Comparison of ENCODE assay signal across 16 cellular contexts in genomic region chr17:80904036-80904435, GRCh38.
DNase-seq lines count a peak whose midpoint lies in the region; TF ChIP-seq lines count a peak whose summit lies in the region.
"Had no signal": no experiment of that assay in that cellular context is flagged by ENCODE, and none has a peak within 500 bp of the region (broad histone marks: within the 10 kb centered on the region; RNA-seq: fewer than 3 reads in every experiment).

No MANE protein-coding gene starts in this region.

- H3K14ac ChIP-seq in neuronal stem cell (ENCODE audit: low read length), result no peak overlapping the region

- H2BK15ac ChIP-seq in neuronal stem cell (ENCODE audit: low read length), result no peak overlapping the region

- no peak overlapping the region for H2AK5ac ChIP-seq in neuronal stem cell (ENCODE audit: low read depth, low read length)

- H3K36me3 ChIP-seq in BLaER1, result peaks cover 57% of the 10 kb centered on the region
- H3K36me3 ChIP-seq in BLaER1 treated with 17β-estradiol and CSF1 and Interleukin-3, amounts not matched to agents 10 nM and 100 nM, result peaks cover 21 to 71% (median 48%) of the 10 kb centered on the region in 11 experiments; a peak in 21 of 22 replicates
- H3K36me3 ChIP-seq in endodermal cell (ENCODE audit: control insufficient read depth, insufficient read depth, low read length), result peaks cover 10% of the 10 kb centered on the region
- H3K36me3 ChIP-seq in neuronal stem cell (replicated peaks in 1 of 2; ENCODE audit: control insufficient read depth in 2 of 2, insufficient read depth in 2 of 2, low read length in 2 of 2), result peaks cover 13 to 38% of the 10 kb centered on the region in 2 donors

- H3K79me1 ChIP-seq in neuronal stem cell (ENCODE audit: low read depth, low read length), result no peaks in the 10 kb centered on the region

- H3K4ac ChIP-seq in neuronal stem cell (ENCODE audit: low read length), result no peak overlapping the region

- H3K27me3 Mint-ChIP-seq in endodermal cell (ENCODE audit: insufficient read depth), result no peaks in the 10 kb centered on the region

- H3K27me3 ChIP-seq in BLaER1 (peaks cover 39% of the 10 kb centered on the region), endodermal cell (ENCODE audit: control insufficient read depth, insufficient read depth, low read length, poor library complexity, severe bottlenecking) (no peaks in the 10 kb centered on the region), neuronal stem cell (ENCODE audit: control insufficient read depth in 3 of 3, insufficient read depth in 3 of 3, low read depth in 1 of 3, low read length in 3 of 3) (peaks cover 0 to 2% (median 0%) of the 10 kb centered on the region in 3 experiments)
- peaks cover 21 to 63% (median 43%) of the 10 kb centered on the region in 11 experiments for H3K27me3 ChIP-seq in BLaER1 treated with 17β-estradiol and CSF1 and Interleukin-3, amounts not matched to agents 10 nM and 100 nM

- peak overlapping the region; percentile 69 for H3K4me2 ChIP-seq in BLaER1
- H3K4me2 ChIP-seq in BLaER1 treated with 17β-estradiol and CSF1 and Interleukin-3, amounts not matched to agents 10 nM and 100 nM, result peak overlapping the region in 9 of 11 experiments; percentile 23 to 84 (median 64); a peak in 17 of 22 replicates
- H3K4me2 ChIP-seq in neuronal stem cell (ENCODE audit: insufficient read depth, low read length, poor library complexity, severe bottlenecking), result no peak overlapping the region
- H3K4me2 ChIP-seq: GM23338 had no signal

- H2BK120ac ChIP-seq in neuronal stem cell (ENCODE audit: low read depth, low read length), result no peak overlapping the region

- H3K9me3 Mint-ChIP-seq in endodermal cell, result no peaks in the 10 kb centered on the region
- H3K9me3 Mint-ChIP-seq: CD8-positive, alpha-beta T cell; GM23338; HFFc6 had no signal

- no peak overlapping the region for H3K27ac Mint-ChIP-seq in endodermal cell
- H3K27ac Mint-ChIP-seq: CD8-positive, alpha-beta T cell; GM23338; HFFc6 had no signal

- no peaks in the 10 kb centered on the region for H3K9me3 ChIP-seq in BLaER1
- H3K9me3 ChIP-seq in BLaER1 treated with 17β-estradiol and CSF1 and Interleukin-3, amounts not matched to agents 10 nM and 100 nM (replicated peaks in 1 of 11), result no peaks in the 10 kb centered on the region
- H3K9me3 ChIP-seq in endodermal cell (ENCODE audit: control insufficient read depth, low read length), result no peaks in the 10 kb centered on the region
- no peaks in the 10 kb centered on the region for H3K9me3 ChIP-seq in neuronal stem cell (replicated peaks in 1 of 2; ENCODE audit: control insufficient read depth in 2 of 2, insufficient read depth in 1 of 2, low read depth in 1 of 2, low read length in 2 of 2)

- peak overlapping the region; percentile 26 for H2BK5ac ChIP-seq in neuronal stem cell (ENCODE audit: low read length)

- H3K23ac ChIP-seq in neuronal stem cell (ENCODE audit: low read depth, low read length, poor library complexity), result no peak overlapping the region

- H3K4me3 ChIP-seq in BLaER1 (no peak overlapping the region), endodermal cell (ENCODE audit: low read length) (no peak overlapping the region), neuronal stem cell (ENCODE audit: low read length in 2 of 2) (no peak overlapping the region), foreskin fibroblast (ENCODE audit: low read depth in 1 of 2, low read length in 2 of 2) (no peak overlapping the region)
- no peak overlapping the region for H3K4me3 ChIP-seq in BLaER1 treated with 17β-estradiol and CSF1 and Interleukin-3, amounts not matched to agents 10 nM and 100 nM
- H3K4me3 ChIP-seq: GM23338 had no signal

- H3K9ac ChIP-seq in BLaER1 (no peak overlapping the region), endodermal cell (ENCODE audit: extremely low read depth, low read length, poor library complexity, severe bottlenecking) (no peak overlapping the region), neuronal stem cell (ENCODE audit: low read depth, low read length, poor library complexity) (peak overlapping the region; percentile 76)
- H3K9ac ChIP-seq in BLaER1 treated with 17β-estradiol and CSF1 and Interleukin-3, amounts not matched to agents 10 nM and 100 nM, result peak overlapping the region in 1 of 11 experiments; percentile 42; a peak in 1 of 22 replicates

- peaks cover 100% of the 10 kb centered on the region for H3K4me1 ChIP-seq in BLaER1
- H3K4me1 ChIP-seq in BLaER1 treated with 17β-estradiol and CSF1 and Interleukin-3, amounts not matched to agents 10 nM and 100 nM, result peaks cover 17 to 95% (median 71%) of the 10 kb centered on the region in 10 experiments
- no peaks in the 10 kb centered on the region for H3K4me1 ChIP-seq in endodermal cell (ENCODE audit: control insufficient read depth, insufficient read depth, low read length)
- H3K4me1 ChIP-seq in neuronal stem cell (ENCODE audit: control insufficient read depth in 2 of 2, insufficient read depth in 1 of 2, low read depth in 1 of 2, low read length in 2 of 2), result peaks cover 3 to 11% of the 10 kb centered on the region in 2 donors

- peak overlapping the region; percentile 29 for H3K18ac ChIP-seq in neuronal stem cell (ENCODE audit: low read length)

- in situ Hi-C loops in ACHN (cut with HindIII; ENCODE audit: low pct_ligation_motif_present, low pct_unique_long_range_greater_than_20kb, low sequenced_read_pairs), result no loop called here

- H3K4me1 Mint-ChIP-seq in endodermal cell, result peaks cover 3% of the 10 kb centered on the region

- 92% methylated on average over 17 to 22 of the region's 22 CpGs for WGBS in endodermal cell (ENCODE audit: insufficient coverage in 1 of 2, insufficient read length in 1 of 2), 2 experiments
- WGBS in neuronal stem cell (ENCODE audit: extremely low coverage in 2 of 2, insufficient read length in 2 of 2, insufficient replicate concordance in 1 of 2), 2 donors, result no CpG with 5 or more reads among the region's 22 CpGs

- H4K20me1 ChIP-seq in BLaER1, result peaks cover 98% of the 10 kb centered on the region
- H4K20me1 ChIP-seq in BLaER1 treated with 17β-estradiol and CSF1 and Interleukin-3, amounts not matched to agents 10 nM and 100 nM, result peaks cover 0 to 98% (median 68%) of the 10 kb centered on the region in 11 experiments; a peak in 21 of 22 replicates

- H3K27ac ChIP-seq in BLaER1 (no peak overlapping the region), endodermal cell (ENCODE audit: low read depth, low read length) (peak overlapping the region; percentile 63), neuronal stem cell (replicated peaks; ENCODE audit: low read length) (no peak overlapping the region)
- H3K27ac ChIP-seq in BLaER1 treated with 17β-estradiol and CSF1 and Interleukin-3, amounts not matched to agents 10 nM and 100 nM, result no peak overlapping the region
- H3K27ac ChIP-seq: HL-60 had no signal

- H2AFZ ChIP-seq in neuronal stem cell (ENCODE audit: low read length), result no peak overlapping the region
- H2AFZ ChIP-seq: GM23338 had no signal

- no peak overlapping the region for H2BK12ac ChIP-seq in neuronal stem cell (ENCODE audit: low read length)

- DNase-seq in endodermal cell, result no peak
- DNase-seq in neuronal stem cell (ENCODE audit: low spot score), result no peak
- DNase-seq in ACHN, result no peak
- no peak for DNase-seq in NCI-H1417 (lab: John Stamatoyannopoulos, UW)
- DNase-seq in foreskin fibroblast, result no peak
- DNase-seq: AML-193; Calu3; CD8-positive, alpha-beta T cell; DMS79 treated with DMSO at 0.1 percent for 48 hours; GF-D8; HCEC 1CT; HFFc6 had no signal

- TF ChIP-seq CTCF in endodermal cell (conservative IDR thresholded peaks at IDR 0.05) (no peak), foreskin fibroblast (IDR thresholded peaks at IDR 0.05; ENCODE audit: low read depth, low read length) (no peak)

- no peak overlapping the region for H4K8ac ChIP-seq in neuronal stem cell (ENCODE audit: low read depth, low read length)

- peaks cover 27% of the 10 kb centered on the region for H3K36me3 Mint-ChIP-seq in endodermal cell (ENCODE audit: low read depth)

- H4K91ac ChIP-seq in neuronal stem cell (ENCODE audit: low read depth, low read length, poor library complexity), result no peak overlapping the region

- no peak overlapping the region for H3K4me3 Mint-ChIP-seq in endodermal cell
- H3K4me3 Mint-ChIP-seq: CD8-positive, alpha-beta T cell; GM23338; HFFc6 had no signal
